Comparison of ENCODE assay signal across 10 cellular contexts in the genomic region with DNA sequence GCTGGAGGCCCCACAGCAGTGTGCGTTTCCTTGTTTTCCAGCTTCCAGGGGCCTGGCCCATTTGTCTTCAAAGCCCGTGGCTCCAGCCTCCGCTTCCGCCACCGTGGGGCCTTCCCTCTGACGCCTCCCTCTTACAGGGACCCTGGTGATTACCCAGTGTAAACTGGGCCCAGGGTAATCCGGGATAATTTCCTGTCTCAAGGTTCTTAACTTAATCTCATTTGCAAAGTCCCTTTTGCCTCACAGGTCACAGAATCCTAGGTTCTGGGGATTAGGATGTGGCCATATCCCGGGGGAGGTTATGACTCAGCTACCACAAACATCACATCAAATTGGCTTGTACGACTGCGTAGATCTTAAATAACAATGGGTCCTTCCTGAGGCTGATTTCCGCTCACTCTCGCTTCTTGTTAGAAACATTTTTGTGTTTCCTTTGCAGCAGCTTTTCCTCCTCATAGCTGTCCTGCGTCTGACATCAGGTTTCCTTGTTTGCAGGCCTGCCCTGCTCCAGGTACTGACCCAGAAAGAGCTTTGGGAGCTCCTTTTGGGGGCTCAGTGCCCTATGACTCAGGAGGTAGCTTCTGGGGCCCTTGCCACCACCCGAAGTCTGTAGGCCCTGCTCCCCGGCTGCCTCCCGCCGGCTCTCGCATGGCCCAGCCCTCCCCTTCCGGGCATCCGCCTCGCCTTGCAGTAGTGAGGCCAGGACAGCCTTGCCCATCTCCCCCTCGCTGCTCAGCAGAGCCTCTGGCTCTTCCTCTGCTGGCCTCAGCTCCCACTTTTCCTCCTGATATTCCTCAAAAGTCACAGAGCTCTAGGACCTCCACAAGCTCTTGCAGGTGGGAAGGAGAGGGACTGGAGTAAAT.
A peak's percentile ranks its signal among the peaks of the same experiment; 100 is the strongest.
DNase-seq lines count a peak whose midpoint lies in the region; ATAC-seq and TF ChIP-seq lines count a peak whose summit lies in the region.
"Had no signal": no experiment of that assay in that cellular context is flagged by ENCODE, and none has a peak within 500 bp of the region (broad histone marks: within the 10 kb centered on the region; RNA-seq: fewer than 3 reads in every experiment).

No MANE protein-coding gene starts in this region.

- H3K4me1 ChIP-seq in osteoblast (ENCODE audit: insufficient read depth, low read length) (no peaks in the 10 kb centered on the region), trophoblast cell (ENCODE audit: control insufficient read depth in 1 of 2, insufficient read depth in 2 of 2, low read length in 2 of 2) (no peaks in the 10 kb centered on the region)

- no peak overlapping the region for H3K9ac ChIP-seq in trophoblast cell (ENCODE audit: low read length)

- no peaks in the 10 kb centered on the region for H3K79me1 ChIP-seq in trophoblast cell (ENCODE audit: low read length)

- WGBS in trophoblast cell (ENCODE audit: extremely low coverage, insufficient coverage, insufficient read length): no CpG with 5 or more reads among the region's 22 CpGs

- peak; percentile 2 for DNase-seq in EH (ENCODE audit: low read depth)
- DNase-seq in SK-N-DZ (ENCODE audit: low spot score): peak; percentile 35
- DNase-seq in fibroblast of villous mesenchyme (ENCODE audit: low read depth): peak; percentile 26
- DNase-seq in osteoblast (ENCODE audit: insufficient read length, low spot score, missing footprints): peak; percentile 41
- no peak for DNase-seq in trophoblast cell
- DNase-seq in AG08395 (ENCODE audit: low spot score): no peak
- DNase-seq in pons (ENCODE audit: low spot score): no peak
- DNase-seq: activated naive CD8-positive, alpha-beta T cell treated with anti-CD3 and anti-CD28 coated beads, Interleukin-2, amount 50 U/mL, for 24 hours; AML-193 had no signal

- H4K8ac ChIP-seq in trophoblast cell (ENCODE audit: low read depth, low read length): no peak overlapping the region

- H3K36me3 ChIP-seq in osteoblast (ENCODE audit: insufficient read depth, low read length) (no peaks in the 10 kb centered on the region), trophoblast cell (ENCODE audit: control insufficient read depth in 1 of 2, insufficient read depth in 2 of 2, low read length in 2 of 2) (no peaks in the 10 kb centered on the region)

- H2AFZ ChIP-seq in osteoblast (ENCODE audit: low read length): no peak overlapping the region
- H2AFZ ChIP-seq in trophoblast cell (ENCODE audit: insufficient read depth, low read length, poor library complexity): no peak overlapping the region

- H2BK120ac ChIP-seq in trophoblast cell (ENCODE audit: insufficient read depth, low read length, poor library complexity): no peak overlapping the region

- no peak overlapping the region for H4K91ac ChIP-seq in trophoblast cell (ENCODE audit: low read depth, low read length)

- no peak overlapping the region for H4K12ac ChIP-seq in trophoblast cell (ENCODE audit: low read depth, low read length)

- no peak overlapping the region for H3K27ac ChIP-seq in osteoblast (ENCODE audit: low read depth, low read length)
- H3K27ac ChIP-seq in trophoblast cell (ENCODE audit: low read depth, low read length): no peak overlapping the region

- H3K4ac ChIP-seq in trophoblast cell (ENCODE audit: low read depth, low read length): no peak overlapping the region

- no peaks in the 10 kb centered on the region for H3K27me3 ChIP-seq in osteoblast (ENCODE audit: insufficient read depth, low read length)
- no peaks in the 10 kb centered on the region for H3K27me3 ChIP-seq in trophoblast cell (ENCODE audit: insufficient read depth, low read length)

- H3K18ac ChIP-seq in trophoblast cell (ENCODE audit: low read length): no peak overlapping the region

- H3K4me2 ChIP-seq in osteoblast (ENCODE audit: insufficient read depth, low read length) (no peak overlapping the region), trophoblast cell (ENCODE audit: low read length) (no peak overlapping the region)

- H2BK12ac ChIP-seq in trophoblast cell (ENCODE audit: low read length): no peak overlapping the region

- H3K4me3 ChIP-seq in fibroblast of villous mesenchyme (ENCODE audit: low read depth, low read length): no peak overlapping the region
- no peak overlapping the region for H3K4me3 ChIP-seq in osteoblast (ENCODE audit: insufficient read depth, low read length)
- no peak overlapping the region for H3K4me3 ChIP-seq in trophoblast cell (ENCODE audit: low read depth, low read length)

- H3K9me3 ChIP-seq in osteoblast (ENCODE audit: low read depth, low read length) (no peaks in the 10 kb centered on the region), trophoblast cell (ENCODE audit: insufficient read depth, low read depth, low read length) (peaks cover 16% of the 10 kb centered on the region)

- H2AK5ac ChIP-seq in trophoblast cell (ENCODE audit: low read length): no peak overlapping the region

- H2BK5ac ChIP-seq in trophoblast cell (ENCODE audit: low read depth, low read length, poor library complexity): no peak overlapping the region

- H4K20me1 ChIP-seq in osteoblast (ENCODE audit: insufficient read depth, low read length): no peaks in the 10 kb centered on the region

- H3K14ac ChIP-seq in trophoblast cell (ENCODE audit: low read length): no peak overlapping the region

- ATAC-seq in HG02852 (IDR thresholded peaks at IDR 0.05; ENCODE audit: unreplicated experiment): no peak
- ATAC-seq: activated naive CD8-positive, alpha-beta T cell treated with anti-CD3 and anti-CD28 coated beads, Interleukin-2, amount 50 U/mL, for 24 hours had no signal

- no peaks in the 10 kb centered on the region for H3K79me2 ChIP-seq in osteoblast (ENCODE audit: insufficient read depth, low read length)
- no peaks in the 10 kb centered on the region for H3K79me2 ChIP-seq in trophoblast cell (ENCODE audit: control insufficient read depth, insufficient read depth, low read length, poor library complexity)

- no peak for TF ChIP-seq CTCF in fibroblast of villous mesenchyme (IDR thresholded peaks at IDR 0.05; ENCODE audit: insufficient read depth, low read depth, low read length)
- no peak for TF ChIP-seq CTCF in osteoblast (IDR thresholded peaks at IDR 0.05; ENCODE audit: extremely low read depth, low read depth, low read length)

- H3K23ac ChIP-seq in trophoblast cell (ENCODE audit: low read length): no peak overlapping the region

Comparison
In these comparisons a context has a peak if more than half of its experiments do, and no peak if none do; other contexts are left out.
1. DNase-seq: peak in EH (single experiment), SK-N-DZ (single experiment), fibroblast of villous mesenchyme (single experiment) and osteoblast (single experiment); none in trophoblast cell (0 of 2), AG08395 (single experiment) and pons (single experiment).